Comparison of ENCODE assay signal across 10 cellular contexts in genomic region chr6:88166493-88166900, GRCh38. TPM values are rescaled to one million over a fixed set of nuclear protein-coding genes. Genes with fewer than 3 reads are reported as not detected.
DNase-seq lines count a peak whose midpoint lies in the region; ATAC-seq, FAIRE-seq and TF ChIP-seq lines count a peak whose summit lies in the region.
"Had no signal": no experiment of that assay in that cellular context is flagged by ENCODE, and none has a peak within 500 bp of the region (broad histone marks: within the 10 kb centered on the region; RNA-seq: fewer than 3 reads in every experiment).

No MANE protein-coding gene starts in this region.

- DNase-seq in CD4-positive, CD25-positive, alpha-beta regulatory T cell = peak in 1 of 3 donors; percentile 1
- DNase-seq in K562 (ENCODE audit: extremely low read depth in 1 of 4, low spot score in 3 of 4) (peak in 2 of 4 experiments; percentile 6 to 9), tibial artery (no peak)

- H3K4me3 ChIP-seq in CD4-positive, CD25-positive, alpha-beta regulatory T cell (ENCODE audit: low read depth, low read length) = no peak overlapping the region
- H3K4me3 ChIP-seq in K562 (0 out of 2 replicates have a peak overlapping the region, but pooled peaks have one; percentile 3), liver (ENCODE audit: low read depth in 1 of 3, low read length in 3 of 3) (peak overlapping the region in 2 of 3 donors; percentile 49 to 62), tibial artery (peak overlapping the region; percentile 71 to 81)

- H3K4me1 Mint-ChIP-seq in CD4-positive, CD25-positive, alpha-beta regulatory T cell = peaks cover 4 to 17% (median 10%) of the 10 kb centered on the region in 4 donors

- H3K9ac ChIP-seq in K562 (ENCODE audit: insufficient read depth in 1 of 2, low read depth in 2 of 2, low read length in 2 of 2) (no peak overlapping the region), liver (ENCODE audit: low read depth in 1 of 2, low read length in 2 of 2) (no peak overlapping the region)

- no peak for TF ChIP-seq EP300 in K562 (IDR thresholded peaks at IDR 0.05; ENCODE audit: low read length)

- TF ChIP-seq CTCF in K562 (IDR thresholded peaks at IDR 0.05 in 2 of 3, conservative IDR thresholded peaks at IDR 0.05 in 1 of 3; ENCODE audit: insufficient read depth in 2 of 3, low read depth in 1 of 3, low read length in 3 of 3) = no peak
- TF ChIP-seq CTCF in liver (IDR thresholded peaks at IDR 0.05; ENCODE audit: low read depth, low read length, missing input control) = no peak
- no peak for TF ChIP-seq CTCF in tibial artery (IDR thresholded peaks at IDR 0.05)

- TF ChIP-seq POLR2A in K562 (conservative IDR thresholded peaks at IDR 0.05) = no peak

- no peaks in the 10 kb centered on the region for H3K79me2 ChIP-seq in K562 (ENCODE audit: control insufficient read depth, insufficient read depth, low read length)

- H2AFZ ChIP-seq in K562 (ENCODE audit: low read depth, low read length) = no peak overlapping the region

- H3K9me1 ChIP-seq in K562 (ENCODE audit: control insufficient read depth, insufficient read depth, low read length) = no peaks in the 10 kb centered on the region

- WGBS in K562 (ENCODE audit: insufficient coverage, low coverage, missing lambda C conversion rate) = 9% methylated on average over 20 of the region's 44 CpGs
- 2% methylated on average over 44 of the region's 44 CpGs for WGBS in liver

- H3K27ac ChIP-seq in CD4-positive, CD25-positive, alpha-beta regulatory T cell (ENCODE audit: insufficient read depth, low read length, poor library complexity, severe bottlenecking) = no peak overlapping the region
- H3K27ac ChIP-seq in K562 (ENCODE audit: extremely low read depth, low read depth, low read length) (no peak overlapping the region), liver (ENCODE audit: low read depth in 1 of 2, low read length in 2 of 2) (no peak overlapping the region), tibial artery (peak overlapping the region; percentile 79 to 82)

- BruUV-seq in K562 (replicated peaks; lab: Mats Ljungman, UMichigan) = no TSS peak

- H3K36me3 ChIP-seq in CD4-positive, CD25-positive, alpha-beta regulatory T cell (ENCODE audit: control insufficient read depth, insufficient read depth, low read length) = no peaks in the 10 kb centered on the region
- H3K36me3 ChIP-seq in K562 (ENCODE audit: control insufficient read depth, insufficient read depth, low read length) (no peaks in the 10 kb centered on the region), liver (ENCODE audit: control insufficient read depth in 4 of 4, insufficient read depth in 3 of 4, low read depth in 1 of 4, low read length in 3 of 4) (no peaks in the 10 kb centered on the region), tibial artery (no peaks in the 10 kb centered on the region)

- no peaks in the 10 kb centered on the region; the same call in 1 of the 2 replicates for H4K20me1 ChIP-seq in K562 (replicated peaks; ENCODE audit: control insufficient read depth, insufficient read depth, low read length)

- peak in 1 of 2 donors; percentile 19 for ATAC-seq in CD4-positive, CD25-positive, alpha-beta regulatory T cell (ENCODE audit: low read depth in 2 of 2)
- ATAC-seq in GM19395 (IDR thresholded peaks at IDR 0.05; ENCODE audit: unreplicated experiment) (peak; percentile 43), HG03571 (IDR thresholded peaks at IDR 0.05; ENCODE audit: unreplicated experiment) (peak; percentile 33), K562 (no peak; the same call in 2 of the 3 replicates), HG03354 (IDR thresholded peaks at IDR 0.05; ENCODE audit: poor library complexity, severe bottlenecking, unreplicated experiment) (no peak), GM18502 (IDR thresholded peaks at IDR 0.05; ENCODE audit: poor library complexity, unreplicated experiment) (no peak)

- TF ChIP-seq RAD21 in K562 (CRISPR knock-in tag; conservative IDR thresholded peaks at IDR 0.05 in 1 of 2, IDR thresholded peaks at IDR 0.05 in 1 of 2) (no peak), liver (IDR thresholded peaks at IDR 0.05) (no peak)

- no peak overlapping the region for H3K27ac Mint-ChIP-seq in CD4-positive, CD25-positive, alpha-beta regulatory T cell

- peaks cover 10% of the 10 kb centered on the region for H3K4me1 ChIP-seq in CD4-positive, CD25-positive, alpha-beta regulatory T cell (ENCODE audit: control insufficient read depth, insufficient read depth, low read length, poor library complexity, severe bottlenecking)
- H3K4me1 ChIP-seq in K562 (replicated peaks in 1 of 2; ENCODE audit: control insufficient read depth in 2 of 2, insufficient read depth in 2 of 2, low read length in 2 of 2) (peaks cover 0 to 22% of the 10 kb centered on the region in 2 experiments; a peak in 3 of 5 replicates), liver (ENCODE audit: control insufficient read depth in 4 of 4, insufficient read depth in 4 of 4, low read length in 3 of 4) (peaks cover 16 to 22% (median 18%) of the 10 kb centered on the region in 4 donors), tibial artery (peaks cover 0 to 20% (median 8%) of the 10 kb centered on the region in 4 donors)

- H3K9me3 Mint-ChIP-seq in CD4-positive, CD25-positive, alpha-beta regulatory T cell = peaks cover 0 to 6% (median 0%) of the 10 kb centered on the region in 7 donors

- FAIRE-seq in K562 (lab: Jason Lieb, UNC) = no peak

- CTCF ChIA-PET in K562 (lab: Yijun Ruan, JAX; ENCODE audit: low intra/inter-chr PET ratio) = no interaction called here

- H3K27me3 Mint-ChIP-seq in CD4-positive, CD25-positive, alpha-beta regulatory T cell = peaks cover 69% of the 10 kb centered on the region

- POLR2A ChIA-PET in K562 (lab: Yijun Ruan, JAX) = no interaction called here

- no peaks in the 10 kb centered on the region for H3K9me3 ChIP-seq in CD4-positive, CD25-positive, alpha-beta regulatory T cell (ENCODE audit: control insufficient read depth in 2 of 2, low read length in 2 of 2)
- H3K9me3 ChIP-seq in K562 (replicated peaks; ENCODE audit: control insufficient read depth, insufficient read depth, low read depth, low read length) (no peaks in the 10 kb centered on the region), liver (ENCODE audit: control insufficient read depth in 4 of 4, low read length in 3 of 4) (no peaks in the 10 kb centered on the region), tibial artery (no peaks in the 10 kb centered on the region)

- in situ Hi-C loops in K562 (cut with MboI) = no loop called here

- no peaks in the 10 kb centered on the region for H3K36me3 Mint-ChIP-seq in CD4-positive, CD25-positive, alpha-beta regulatory T cell

- H3K4me2 ChIP-seq in K562 (ENCODE audit: insufficient read depth, low read length) = no peak overlapping the region

- peaks cover 54% of the 10 kb centered on the region for H3K27me3 ChIP-seq in CD4-positive, CD25-positive, alpha-beta regulatory T cell (ENCODE audit: control insufficient read depth, insufficient read depth, low read length)
- H3K27me3 ChIP-seq in K562 (ENCODE audit: control insufficient read depth in 2 of 2, insufficient read depth in 2 of 2, low read length in 2 of 2) = peaks cover 8 to 32% of the 10 kb centered on the region in 2 experiments; a peak in 4 of 5 replicates
- peaks cover 2 to 28% (median 5%) of the 10 kb centered on the region in 4 donors for H3K27me3 ChIP-seq in liver (ENCODE audit: control insufficient read depth in 4 of 4, insufficient read depth in 4 of 4, low read length in 3 of 4)
- peaks cover 0 to 5% of the 10 kb centered on the region in 2 donors for H3K27me3 ChIP-seq in tibial artery

- H3K4me3 Mint-ChIP-seq in CD4-positive, CD25-positive, alpha-beta regulatory T cell = peak overlapping the region in 3 of 4 donors; percentile 24 to 83 (median 53)

- intact Hi-C loops in K562 (cut with micrococcal nuclease) = no loop called here
- intact Hi-C loops in tibial artery (cut with DNase I; ENCODE audit: low total_unique reads) = no loop called here

TF ChIP-seq in K562, 482 proteins besides CTCF, POLR2A, EP300 and RAD21:
- TF ChIP-seq NEUROD1 (IDR thresholded peaks at IDR 0.05; ENCODE audit: borderline replicate concordance, low read depth, low read length, partially characterized antibody) (no peak), ZNF316 (IDR thresholded peaks at IDR 0.05) (no peak), EGR1 (conservative IDR thresholded peaks at IDR 0.05) (0 out of 2 replicates have a peak, but pooled peaks have one; percentile 9)

TF ChIP-seq in liver, 16 proteins besides CTCF, POLR2A, EP300 and RAD21 (continues in another document):
- no peak for TF ChIP-seq MAX (IDR thresholded peaks at IDR 0.05)
- TF ChIP-seq RXRA (IDR thresholded peaks at IDR 0.05) = no peak
- no peak for TF ChIP-seq NR2F2 (IDR thresholded peaks at IDR 0.05)
- TF ChIP-seq ATF3 (IDR thresholded peaks at IDR 0.05) = no peak
- TF ChIP-seq HNF4A (conservative IDR thresholded peaks at IDR 0.05) = no peak

RNA-seq across cellular contexts. Expression of gene CNR1, which starts 0.3 kb away (rescaled TPM):
- not detected for total RNA-seq in CD4-positive, CD25-positive, alpha-beta regulatory T cell
- not detected for polyA plus RNA-seq in CD4-positive, CD25-positive, alpha-beta regulatory T cell
- total RNA-seq in K562 (2011; cell fraction: chromatin; rRNA removed; ENCODE audit: low replicate concordance) = 0.44 and 1.4 TPM in 2 replicates
- total RNA-seq in K562 (2011; cell fraction: nucleolus; rRNA removed) = 0.17 and 0.53 TPM in 2 replicates
- 0.44 and 0.53 TPM in 2 replicates for total RNA-seq in K562 (2011; cell fraction: nucleoplasm; rRNA removed)
- total RNA-seq in K562 (2014; rRNA removed) = 0.94 and 1.1 TPM in 2 replicates
- total RNA-seq in K562 (2014; rRNA removed; fragmentation: Illumina TruSeq; extraction: Trizol) = 1.4 and 1.5 TPM in 2 replicates
- total RNA-seq in K562 (2015; rRNA removed; fragmentation: Illumina TruSeq; extraction: Trizol) = 1.7 and 1.9 TPM in 2 replicates
- 1.5 and 1.9 TPM in 2 replicates for total RNA-seq in K562 (2021)
- polyA plus RNA-seq in K562 (2011; rRNA removed) = 0.31 TPM in 1 of 2 replicates, not detected in the other
- 0.07 and 0.24 TPM in 2 replicates for polyA plus RNA-seq in K562 (2011; cell fraction: cytosol; rRNA removed)
- polyA plus RNA-seq in K562 (2011; cell fraction: nucleus; rRNA removed) = 0.43 and 1.8 TPM in 2 replicates
- polyA plus RNA-seq in K562 (2012) = 0.90 and 1.3 TPM in 2 replicates
- 0.87 and 1.3 TPM in 2 replicates for polyA plus RNA-seq in K562 (2014; fragmentation: Illumina TruSeq; extraction: Trizol)
- under 1 TPM; 0.50 to 0.56 TPM for polyA plus RNA-seq in K562 (2014; fragmentation: Nextera tagmentation; extraction: Ambion mirVana)
- polyA plus RNA-seq in K562 (2014; rRNA removed) = 0.43 and 0.94 TPM in 2 replicates
- 0.18 and 1.4 TPM in 2 replicates for polyA minus RNA-seq in K562 (2011; rRNA and poly(A)+ RNA removed)
- polyA minus RNA-seq in K562 (2011; cell fraction: cytosol; rRNA and poly(A)+ RNA removed) = 0.64 TPM in 1 of 2 replicates, not detected in the other
- polyA minus RNA-seq in K562 (2011; cell fraction: nucleus; rRNA and poly(A)+ RNA removed) = 0.13 and 1.2 TPM in 2 replicates
- total RNA-seq in liver = under 1 TPM; 0.14 to 0.67 TPM
- polyA plus RNA-seq in liver = under 1 TPM; 0.04 to 0.12 TPM
- total RNA-seq: LHCN-M2, pulmonary artery endothelial cell had no signal

Comparison
In these comparisons a context has a peak if more than half of its experiments do, and no peak if none do; other contexts are left out.
1. ATAC-seq: peak in GM19395 (single experiment) and HG03571 (single experiment); none in K562 (single experiment), HG03354 (single experiment) and GM18502 (single experiment).
2. H3K27ac ChIP-seq: peak in tibial artery (2 of 2); none in CD4-positive, CD25-positive, alpha-beta regulatory T cell (single experiment), K562 (single experiment) and liver (0 of 2).